21 cellular contexts compared by ENCODE assay signal in genomic region chr5:142118421-142118686, GRCh38. TPM values are rescaled to one million over a fixed set of nuclear protein-coding genes. Genes with fewer than 3 reads are reported as not detected.
DNase-seq lines count a peak whose midpoint lies in the region; ATAC-seq, FAIRE-seq and TF ChIP-seq lines count a peak whose summit lies in the region.
"Had no signal": no experiment of that assay in that cellular context is flagged by ENCODE, and none has a peak within 500 bp of the region (broad histone marks: within the 10 kb centered on the region; RNA-seq: fewer than 3 reads in every experiment).

No MANE protein-coding gene starts in this region.

- H3K27ac Mint-ChIP-seq in activated CD4-positive, alpha-beta T cell treated with anti-CD3 and anti-CD28 coated beads for 36 hours = peak overlapping the region; percentile 73
- H3K27ac Mint-ChIP-seq in activated CD8-positive, alpha-beta T cell treated with anti-CD3 and anti-CD28 coated beads for 36 hours = peak overlapping the region; percentile 69
- H3K27ac Mint-ChIP-seq: activated CD4-positive, alpha-beta T cell treated with anti-CD3 and anti-CD28 coated beads, Interleukin-2, amount 10 ng/mL, durations not matched to agents 7 days and 5 days had no signal

- H3K27me3 ChIP-seq in left lung (no peaks in the 10 kb centered on the region), gastrocnemius medialis (no peaks in the 10 kb centered on the region)
- H3K27me3 ChIP-seq: BE2C, vagina had no signal

- H3K27ac ChIP-seq in left lung = no peak overlapping the region
- H3K27ac ChIP-seq in gastrocnemius medialis = no peak overlapping the region
- H3K27ac ChIP-seq: HL-60, vagina had no signal

- ATAC-seq in activated CD4-positive, alpha-beta T cell treated with anti-CD3 and anti-CD28 coated beads for 36 hours = peak; percentile 65
- peak; percentile 55 for ATAC-seq in activated CD8-positive, alpha-beta T cell treated with anti-CD3 and anti-CD28 coated beads for 36 hours
- ATAC-seq in left lung (peak; percentile 13), gastrocnemius medialis (no peak)

- intact Hi-C loops in activated CD4-positive, alpha-beta T cell treated with anti-CD3 and anti-CD28 coated beads for 36 hours (cut with DNase I, micrococcal nuclease) = loop anchor here in 1 of 2 experiments (1.0 to 2.0 kb wide), 2 partner anchors 8 to 14 kb away; no protein-coding TSS in a partner anchor
- intact Hi-C loops in activated CD8-positive, alpha-beta T cell treated with anti-CD3 and anti-CD28 coated beads for 36 hours (cut with micrococcal nuclease) = no loop called here
- intact Hi-C loops in left lung (cut with DNase I) = no loop called here
- intact Hi-C loops in gastrocnemius medialis (cut with DNase I; ENCODE audit: low total_unique reads) = no loop called here

- H3K4me3 Mint-ChIP-seq in activated CD4-positive, alpha-beta T cell treated with anti-CD3 and anti-CD28 coated beads for 36 hours = peak overlapping the region; percentile 24
- no peak overlapping the region for H3K4me3 Mint-ChIP-seq in activated CD8-positive, alpha-beta T cell treated with anti-CD3 and anti-CD28 coated beads for 36 hours
- H3K4me3 Mint-ChIP-seq: activated CD4-positive, alpha-beta T cell treated with anti-CD3 and anti-CD28 coated beads, Interleukin-2, amount 10 ng/mL, durations not matched to agents 7 days and 5 days had no signal

- H3K9me3 ChIP-seq in left lung (no peaks in the 10 kb centered on the region), gastrocnemius medialis (no peaks in the 10 kb centered on the region)
- H3K9me3 ChIP-seq: BE2C, vagina had no signal

- POLR2A ChIA-PET in activated CD4-positive, alpha-beta T cell treated with anti-CD3 and anti-CD28 coated beads for 36 hours (lab: Charles Lee) = no interaction called here
- POLR2A ChIA-PET in activated CD8-positive, alpha-beta T cell treated with anti-CD3 and anti-CD28 coated beads for 36 hours (lab: Charles Lee) = interaction anchor here (0.6 to 2.1 kb wide), 5 partner anchors 9 to 232 kb away, joined by 3 to 7 read pairs (median 3); partner anchors contain the start of gene GNPDA1

- H3K4me1 Mint-ChIP-seq in activated CD4-positive, alpha-beta T cell treated with anti-CD3 and anti-CD28 coated beads for 36 hours = peaks cover 80% of the 10 kb centered on the region
- peaks cover 79% of the 10 kb centered on the region for H3K4me1 Mint-ChIP-seq in activated CD8-positive, alpha-beta T cell treated with anti-CD3 and anti-CD28 coated beads for 36 hours (ENCODE audit: low read depth)

- H3K4me1 ChIP-seq in left lung (peaks cover 2 to 64% of the 10 kb centered on the region in 2 donors), gastrocnemius medialis (peaks cover 41 to 47% of the 10 kb centered on the region in 2 donors)

- no peak for TF ChIP-seq CTCF in activated CD8-positive, alpha-beta T cell treated with anti-CD3 and anti-CD28 coated beads for 36 hours (IDR thresholded peaks at IDR 0.05)
- TF ChIP-seq CTCF in left lung (IDR thresholded peaks at IDR 0.05) = no peak
- no peak for TF ChIP-seq CTCF in gastrocnemius medialis (IDR thresholded peaks at IDR 0.05 in 4 of 5, conservative IDR thresholded peaks at IDR 0.05 in 1 of 5)
- no peak for TF ChIP-seq CTCF in GM13977 (IDR thresholded peaks at IDR 0.05; ENCODE audit: extremely low read depth, insufficient read depth, missing control alignments)

- H3K4me3 ChIP-seq in left lung (no peak overlapping the region), gastrocnemius medialis (no peak overlapping the region)
- H3K4me3 ChIP-seq: lung, vagina had no signal

- in situ Hi-C loops in gastrocnemius medialis (cut with MboI; ENCODE audit: low sequenced_read_pairs in 4 of 4) = no loop called here
- in situ Hi-C loops in GM13977 (cut with MboI; ENCODE audit: low pct_unique_long_range_greater_than_20kb, low sequenced_read_pairs, unreplicated experiment) = no loop called here

- no peaks in the 10 kb centered on the region for H3K27me3 Mint-ChIP-seq in activated CD4-positive, alpha-beta T cell treated with anti-CD3 and anti-CD28 coated beads for 36 hours
- H3K27me3 Mint-ChIP-seq in activated CD8-positive, alpha-beta T cell treated with anti-CD3 and anti-CD28 coated beads for 36 hours = no peaks in the 10 kb centered on the region
- H3K27me3 Mint-ChIP-seq: activated CD4-positive, alpha-beta T cell treated with anti-CD3 and anti-CD28 coated beads, Interleukin-2, amount 10 ng/mL, durations not matched to agents 7 days and 5 days had no signal

- CTCF ChIA-PET in activated CD4-positive, alpha-beta T cell treated with anti-CD3 and anti-CD28 coated beads for 36 hours (lab: Charles Lee) = interaction anchor here (0.6 to 1.3 kb wide), 3 partner anchors 20 to 516 kb away, joined by 3 to 4 read pairs (median 3); no protein-coding TSS in a partner anchor
- CTCF ChIA-PET in activated CD8-positive, alpha-beta T cell treated with anti-CD3 and anti-CD28 coated beads for 36 hours (lab: Charles Lee) = interaction anchor here (0.9 to 2.2 kb wide), 9 partner anchors 9 to 105 kb away, joined by 3 to 7 read pairs (median 3); partner anchors contain the start of gene GNPDA1

- H3K36me3 Mint-ChIP-seq in activated CD4-positive, alpha-beta T cell treated with anti-CD3 and anti-CD28 coated beads for 36 hours (ENCODE audit: low read depth) = peaks cover 60% of the 10 kb centered on the region
- peaks cover 63% of the 10 kb centered on the region for H3K36me3 Mint-ChIP-seq in activated CD8-positive, alpha-beta T cell treated with anti-CD3 and anti-CD28 coated beads for 36 hours (ENCODE audit: low read depth)

- peak; percentile 35 for FAIRE-seq in GM12891 (lab: Jason Lieb, UNC)
- FAIRE-seq: bronchial epithelial cell, endothelial cell of umbilical vein had no signal

- H3K9me3 Mint-ChIP-seq in activated CD4-positive, alpha-beta T cell treated with anti-CD3 and anti-CD28 coated beads for 36 hours (ENCODE audit: low read depth) = no peaks in the 10 kb centered on the region
- H3K9me3 Mint-ChIP-seq in activated CD8-positive, alpha-beta T cell treated with anti-CD3 and anti-CD28 coated beads for 36 hours = peaks cover 2% of the 10 kb centered on the region
- H3K9me3 Mint-ChIP-seq: activated CD4-positive, alpha-beta T cell treated with anti-CD3 and anti-CD28 coated beads, Interleukin-2, amount 10 ng/mL, durations not matched to agents 7 days and 5 days had no signal

- no peak for TF ChIP-seq POLR2A in GM12891 (IDR thresholded peaks at IDR 0.05; ENCODE audit: low read depth, low read length)
- TF ChIP-seq POLR2A in gastrocnemius medialis (IDR thresholded peaks at IDR 0.05) = no peak

- H3K36me3 ChIP-seq in left lung (peaks cover 0 to 4% of the 10 kb centered on the region in 2 donors), gastrocnemius medialis (no peaks in the 10 kb centered on the region)
- H3K36me3 ChIP-seq: vagina had no signal

- no peak for DNase-seq in activated CD4-positive, alpha-beta T cell treated with anti-CD3 and anti-CD28 coated beads for 36 hours
- no peak for DNase-seq in activated CD4-positive, alpha-beta T cell treated with anti-CD3 and anti-CD28 coated beads for 4 hours
- DNase-seq in GM12891 (ENCODE audit: insufficient read length, low spot score) (no peak), left lung (no peak), gastrocnemius medialis (no peak), GM03348 (ENCODE audit: low spot score) (no peak), GM13977 (ENCODE audit: low spot score) (no peak)
- no peak for DNase-seq in activated CD8-positive, alpha-beta T cell treated with anti-CD3 and anti-CD28 coated beads for 36 hours
- DNase-seq: 8988T; activated CD4-positive, alpha-beta T cell treated with anti-CD3 and anti-CD28 coated beads, Interleukin-2, amount 10 ng/mL, durations not matched to agents 7 days and 5 days; amniotic stem cell; BE2C; EL; NCI-H146; NCI-H524 treated with DMSO at 0.1 percent for 48 hours; stimulated activated CD8-positive, alpha-beta memory T cell treated with anti-CD3 and anti-CD28 coated beads, Interleukin-4, amount 100 ng/mL, for 48 hours had no signal

TF ChIP-seq in GM12891, 5 proteins besides CTCF, POLR2A, EP300 and RAD21:
- TF ChIP-seq POLR2AphosphoS5 (IDR thresholded peaks at IDR 0.05; ENCODE audit: low read depth, low read length) (no peak), SPI1 (IDR thresholded peaks at IDR 0.05; ENCODE audit: low read depth, low read length) (0 out of 2 replicates have a peak, but pooled peaks have one; percentile 22)
TF ChIP-seq in GM12891: peak in this region for 1.

RNA-seq across cellular contexts. Expression of gene NDFIP1, which starts 9.8 kb away (rescaled TPM):
- total RNA-seq in activated CD4-positive, alpha-beta T cell treated with anti-CD3 and anti-CD28 coated beads for 36 hours = 10 to 100 TPM; 54.9 to 86.7 TPM
- polyA plus RNA-seq in GM12891 (2012; ENCODE audit: low read depth, missing spikeins) = 0.99 TPM
- total RNA-seq in activated CD8-positive, alpha-beta T cell treated with anti-CD3 and anti-CD28 coated beads for 36 hours = 10 to 100 TPM; 93.8 to 96.9 TPM
- total RNA-seq in left lung (10 to 100 TPM; 76.5 to 93.1 TPM), gastrocnemius medialis (10 to 100 TPM; 37.1 to 63.5 (median 42.5) TPM)

Comparison
In these comparisons a context has a peak if more than half of its experiments do, and no peak if none do; other contexts are left out.
1. ATAC-seq: peak in activated CD4-positive, alpha-beta T cell treated with anti-CD3 and anti-CD28 coated beads for 36 hours (single experiment), activated CD8-positive, alpha-beta T cell treated with anti-CD3 and anti-CD28 coated beads for 36 hours (single experiment) and left lung (single experiment); none in gastrocnemius medialis (0 of 2).